In the genomic region with DNA sequence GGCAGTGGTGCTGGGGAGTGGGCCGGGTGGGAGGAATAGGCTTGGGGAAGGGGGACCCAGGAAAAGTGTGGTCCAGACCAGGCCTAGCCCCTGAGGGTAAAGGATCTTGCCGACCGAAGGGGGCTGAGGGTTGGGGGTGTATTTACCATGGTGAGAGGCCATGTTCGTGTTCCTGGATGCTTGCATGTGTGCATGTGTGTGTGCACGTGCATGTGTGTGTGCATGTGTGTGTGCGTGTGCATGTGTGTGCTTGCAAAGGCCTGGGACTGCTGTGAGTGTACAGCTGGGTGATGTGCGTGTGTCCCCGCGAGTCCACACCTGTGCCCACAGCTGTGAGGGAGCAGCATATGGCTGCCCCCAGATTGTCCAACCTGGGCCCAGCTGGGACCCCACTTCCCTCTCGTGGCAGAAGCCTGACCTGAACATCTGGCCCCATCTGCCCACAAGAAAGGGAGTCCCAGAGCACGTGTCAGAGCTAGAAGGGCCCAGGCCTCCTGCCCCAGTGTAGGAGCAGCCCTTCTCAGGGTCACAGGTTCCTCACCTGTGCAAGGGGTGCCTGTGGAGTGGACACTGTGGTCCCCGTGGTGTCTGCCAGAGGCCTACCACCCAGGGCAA, we compare ENCODE assay signal across 14 cellular contexts. TPM values are rescaled to one million over a fixed set of nuclear protein-coding genes. Genes with fewer than 3 reads are reported as not detected.
DNase-seq lines count a peak whose midpoint lies in the region; ATAC-seq and TF ChIP-seq lines count a peak whose summit lies in the region.
"Had no signal": no experiment of that assay in that cellular context is flagged by ENCODE, and none has a peak within 500 bp of the region (broad histone marks: within the 10 kb centered on the region; RNA-seq: fewer than 3 reads in every experiment).

No MANE protein-coding gene starts in this region.

- H3K27me3 Mint-ChIP-seq in chondrocyte (ENCODE audit: low read depth) (no peaks in the 10 kb centered on the region), osteocyte (ENCODE audit: unreplicated experiment) (no peaks in the 10 kb centered on the region)

- H3K9me3 Mint-ChIP-seq in chondrocyte (ENCODE audit: low read depth) (peaks cover 2% of the 10 kb centered on the region), osteocyte (ENCODE audit: unreplicated experiment) (no peaks in the 10 kb centered on the region)
- H3K9me3 Mint-ChIP-seq: activated naive CD4-positive, alpha-beta T cell treated with anti-CD3 and anti-CD28 coated beads, Interleukin-2, amount 50 U/mL, for 72 hours had no signal

- H3K27ac Mint-ChIP-seq in chondrocyte (ENCODE audit: unreplicated experiment), result peak overlapping the region; percentile 92
- peak overlapping the region; percentile 90 for H3K27ac Mint-ChIP-seq in osteocyte (ENCODE audit: unreplicated experiment)

- H3K4me3 Mint-ChIP-seq in chondrocyte (ENCODE audit: unreplicated experiment) (no peak overlapping the region), osteocyte (ENCODE audit: unreplicated experiment) (no peak overlapping the region)

- no peak for ATAC-seq in GM18519 (IDR thresholded peaks at IDR 0.05; ENCODE audit: low FRiP score, unreplicated experiment)
- no peak for ATAC-seq in HG03139 (IDR thresholded peaks at IDR 0.05; ENCODE audit: unreplicated experiment)
- ATAC-seq: activated naive CD4-positive, alpha-beta T cell treated with anti-CD3 and anti-CD28 coated beads, Interleukin-2, amount 50 U/mL, for 72 hours had no signal

- H3K4me1 Mint-ChIP-seq in chondrocyte (ENCODE audit: low read depth), result peaks cover 51% of the 10 kb centered on the region
- peaks cover 74% of the 10 kb centered on the region for H3K4me1 Mint-ChIP-seq in osteocyte (ENCODE audit: unreplicated experiment)

- DNase-seq in NCI-H82 (lab: John Stamatoyannopoulos, UW), result peak; percentile 38
- no peak for DNase-seq in NCI-H82 treated with DMSO at 0.1 percent for 48 hours (lab: John Stamatoyannopoulos, UW; ENCODE audit: unreplicated experiment)
- DNase-seq in NCI-H2171 (lab: John Stamatoyannopoulos, UW), result peak; percentile 73
- no peak for DNase-seq in chondrocyte (ENCODE audit: low spot score)
- no peak for DNase-seq in osteocyte (ENCODE audit: extremely low spot score, unreplicated experiment)
- DNase-seq in OCI-M2 (lab: John Stamatoyannopoulos, UW; ENCODE audit: unreplicated experiment), result no peak
- DNase-seq: activated CD4-positive, alpha-beta T cell treated with anti-CD3 and anti-CD28 coated beads, Interleukin-2, amount 50 U/mL, for 4 hours; DMS79 treated with DMSO at 0.1 percent for 48 hours; NCI-H446 treated with DMSO at 0.1 percent for 48 hours; stimulated activated CD4-positive, alpha-beta T cell treated with anti-CD3 and anti-CD28 coated beads, Interleukin-4, amount 100 ng/mL, for 4 hours had no signal

- H3K36me3 Mint-ChIP-seq in chondrocyte (ENCODE audit: low read depth), result peaks cover 1% of the 10 kb centered on the region
- no peaks in the 10 kb centered on the region for H3K36me3 Mint-ChIP-seq in osteocyte (ENCODE audit: unreplicated experiment)

- TF ChIP-seq CTCF in chondrocyte (IDR thresholded peaks at IDR 0.05), result no peak
- no peak for TF ChIP-seq CTCF in osteocyte (IDR thresholded peaks at IDR 0.05)

RNA-seq across cellular contexts. Expression of a gene that starts 8.4 kb away (rescaled TPM):
- total RNA-seq in chondrocyte (44.5 to 113 TPM (median 109 TPM) in 3 replicates), osteocyte (68.7 and 70.9 TPM in 2 replicates)
- total RNA-seq: M059J had no signal

RNA-seq across cellular contexts. Expression of a gene that starts 11.0 kb away (rescaled TPM):
- total RNA-seq in chondrocyte, result 7.1 to 7.7 TPM (median 7.2 TPM) in 3 replicates
- total RNA-seq in osteocyte, result 21.0 and 23.6 TPM in 2 replicates

RNA-seq across cellular contexts. Expression of a gene that starts 19.7 kb away (rescaled TPM):
- total RNA-seq in chondrocyte (22.4 to 23.6 TPM (median 23.3 TPM) in 3 replicates), osteocyte (32.3 and 33.4 TPM in 2 replicates)

RNA-seq across cellular contexts. Expression of a gene that starts 22.2 kb away (rescaled TPM):
- total RNA-seq in chondrocyte (18.2 to 30.4 TPM (median 21.1 TPM) in 3 replicates), osteocyte (31.0 and 32.7 TPM in 2 replicates)

RNA-seq across cellular contexts. Expression of a gene that starts 33.6 kb away (rescaled TPM):
- total RNA-seq in chondrocyte, result 2.0 to 4.7 TPM (median 4.3 TPM) in 3 replicates
- total RNA-seq in osteocyte, result 0.46 and 0.55 TPM in 2 replicates
- total RNA-seq: activated naive CD4-positive, alpha-beta T cell treated with anti-CD3 and anti-CD28 coated beads, Interleukin-2, amount 50 U/mL, for 72 hours; M059J had no signal

Comparison
In these comparisons a context has a peak if more than half of its experiments do, and no peak if none do; other contexts are left out.
1. DNase-seq: peak in NCI-H82 (single experiment) and NCI-H2171 (single experiment); none in NCI-H82 treated with DMSO at 0.1 percent for 48 hours (single experiment), chondrocyte (single experiment), osteocyte (single experiment) and OCI-M2 (single experiment).